8 cellular contexts compared by ENCODE assay signal in genomic region chr16:4306439-4307214, GRCh38. TPM values are rescaled to one million over a fixed set of nuclear protein-coding genes. Genes with fewer than 3 reads are reported as not detected.
DNase-seq lines count a peak whose midpoint lies in the region; ATAC-seq and TF ChIP-seq lines count a peak whose summit lies in the region.

No MANE protein-coding gene starts in this region.

- H3K27me3 Mint-ChIP-seq in T-cell, result no peaks in the 10 kb centered on the region
- no peaks in the 10 kb centered on the region for H3K27me3 Mint-ChIP-seq in central memory CD8-positive, alpha-beta T cell

- no peaks in the 10 kb centered on the region for H3K36me3 Mint-ChIP-seq in T-cell
- H3K36me3 Mint-ChIP-seq in central memory CD8-positive, alpha-beta T cell (ENCODE audit: insufficient read depth), result peaks cover 13% of the 10 kb centered on the region

- ATAC-seq in heart left ventricle (no peak), T-cell (replicated peaks in 1 of 4) (peak in 2 of 4 experiments; percentile 11 to 14), GM21528 (IDR thresholded peaks at IDR 0.05; ENCODE audit: low FRiP score, unreplicated experiment) (no peak)
- peak; percentile 27 for ATAC-seq in central memory CD8-positive, alpha-beta T cell (replicated peaks; ENCODE audit: extremely low read depth, poor library complexity, severe bottlenecking)

- H3K27ac Mint-ChIP-seq in T-cell, result peak overlapping the region; percentile 92 to 95
- H3K27ac Mint-ChIP-seq in central memory CD8-positive, alpha-beta T cell (ENCODE audit: low read depth), result peak overlapping the region; percentile 99

- H3K9me3 ChIP-seq in heart left ventricle (no peaks in the 10 kb centered on the region), muscle layer of duodenum (ENCODE audit: control insufficient read depth in 1 of 2, low read length in 2 of 2) (no peaks in the 10 kb centered on the region)

- CTCF ChIA-PET in T-cell (lab: Charles Lee), result no interaction called here

- DNase-seq in heart left ventricle (no peak), cardiac septum (ENCODE audit: low spot score) (no peak), T-cell (peak in 33 of 34 experiments; percentile 19 to 65 (median 52)), AG08395 (ENCODE audit: low spot score) (no peak), GDM1 (lab: John Stamatoyannopoulos, UW) (no peak)
- peak; percentile 37 to 66 for DNase-seq in central memory CD8-positive, alpha-beta T cell (ENCODE audit: low spot score in 2 of 2)

- TF ChIP-seq CTCF in heart left ventricle (IDR thresholded peaks at IDR 0.05), result no peak

- no peaks in the 10 kb centered on the region for H3K9me3 Mint-ChIP-seq in T-cell
- H3K9me3 Mint-ChIP-seq in central memory CD8-positive, alpha-beta T cell, result no peaks in the 10 kb centered on the region

- TF ChIP-seq POLR2A in heart left ventricle (IDR thresholded peaks at IDR 0.05), result no peak

- peaks cover 21 to 28% (median 21%) of the 10 kb centered on the region in 3 donors for H3K4me1 Mint-ChIP-seq in T-cell
- peaks cover 20% of the 10 kb centered on the region for H3K4me1 Mint-ChIP-seq in central memory CD8-positive, alpha-beta T cell

- H3K27me3 ChIP-seq in heart left ventricle, result no peaks in the 10 kb centered on the region
- no peaks in the 10 kb centered on the region for H3K27me3 ChIP-seq in muscle layer of duodenum (ENCODE audit: low read depth, low read length)

- POLR2A ChIA-PET in T-cell (lab: Charles Lee), result interaction anchor here (0.5 to 0.7 kb wide), 2 partner anchors 21 to 339 kb away, joined by 3 read pairs; no protein-coding TSS in a partner anchor

- H3K4me3 Mint-ChIP-seq in T-cell, result peak overlapping the region; percentile 83 to 91 (median 86)
- peak overlapping the region; percentile 90 for H3K4me3 Mint-ChIP-seq in central memory CD8-positive, alpha-beta T cell

- H3K4me1 ChIP-seq in heart left ventricle (peaks cover 0 to 25% (median 17%) of the 10 kb centered on the region in 12 donors), muscle layer of duodenum (ENCODE audit: control insufficient read depth in 1 of 2, insufficient read depth in 2 of 2, low read length in 2 of 2) (peaks cover 4 to 10% of the 10 kb centered on the region in 2 donors)

- H3K4me3 ChIP-seq in heart left ventricle (peak overlapping the region in 11 of 12 donors; percentile 32 to 72 (median 57)), muscle layer of duodenum (ENCODE audit: low read depth in 1 of 2, low read length in 2 of 2) (peak overlapping the region; percentile 61 to 83)

- H3K27ac ChIP-seq in heart left ventricle (peak overlapping the region; percentile 59 to 91 (median 84)), muscle layer of duodenum (ENCODE audit: low read length) (peak overlapping the region; percentile 88)

- intact Hi-C loops in heart left ventricle (cut with DNase I), result no loop called here
- intact Hi-C loops in cardiac septum (cut with DNase I), result no loop called here

- H3K36me3 ChIP-seq in heart left ventricle, result peaks cover 0 to 5% (median 0%) of the 10 kb centered on the region in 9 donors
- H3K36me3 ChIP-seq in muscle layer of duodenum (ENCODE audit: control insufficient read depth in 1 of 2, insufficient read depth in 2 of 2, low read length in 2 of 2), result no peaks in the 10 kb centered on the region

- 51 to 71% (median 62%) methylated on average over 7 to 16 of the region's 16 CpGs for WGBS in heart left ventricle, 4 donors

RNA-seq across cellular contexts. Expression of gene GLIS2, which starts 9.2 kb away (rescaled TPM):
- total RNA-seq in heart left ventricle (10 to 100 TPM in 7 of 9 donors, 1 to 10 TPM in 2; 7.6 to 23.4 (median 12.7) TPM), cardiac septum (31.4 TPM), T-cell (under 1 TPM in 3 of 5 donors, not detected in 2; 0.18 to 0.20 (median 0.19) TPM)
- 10 to 100 TPM in 1 of 2 donors, 1 to 10 TPM in 1; 7.7 to 14.2 TPM for polyA plus RNA-seq in heart left ventricle

RNA-seq across cellular contexts. Expression of gene TFAP4, which starts 33.8 kb away (rescaled TPM):
- total RNA-seq in heart left ventricle, result 1 to 10 TPM; 1.7 to 5.5 (median 3.3) TPM
- 1 to 10 TPM; 2.5 to 3.1 TPM for polyA plus RNA-seq in heart left ventricle
- total RNA-seq in cardiac septum, result 1.4 TPM
- total RNA-seq in T-cell, result 10 to 100 TPM; 15.1 to 35.2 (median 34.6) TPM

RNA-seq across cellular contexts. Expression of gene PAM16, which starts 44.5 kb away (rescaled TPM):
- total RNA-seq in heart left ventricle, result 10 to 100 TPM; 32.7 to 96.9 (median 60.9) TPM
- polyA plus RNA-seq in heart left ventricle, result 100 to 1,000 TPM; 109 to 210 TPM
- total RNA-seq in cardiac septum, result 43.3 TPM
- 10 to 100 TPM; 41.2 to 53.7 (median 47.4) TPM for total RNA-seq in T-cell

Comparison
In these comparisons a context has a peak if more than half of its experiments do, and no peak if none do; other contexts are left out.
1. DNase-seq: peak in T-cell (33 of 34) and central memory CD8-positive, alpha-beta T cell (2 of 2); none in heart left ventricle (0 of 5), cardiac septum (single experiment), AG08395 (single experiment) and GDM1 (single experiment).
2. RNA of gene GLIS2, which starts 9.2 kb away (total RNA-seq): 31.4 TPM in cardiac septum (single experiment) and 7.6 to 23.4 TPM in heart left ventricle; 0.18 to 0.20 TPM in T-cell; every median in the first group is over 4 times any median in the second.